In genomic region chrX:124211312-124211942, GRCh38 we compare ENCODE assay signal across 8 cellular contexts.
DNase-seq lines count a peak whose midpoint lies in the region; ATAC-seq, FAIRE-seq and TF ChIP-seq lines count a peak whose summit lies in the region.

No MANE protein-coding gene starts in this region.

- BruUV-seq in GM12878 (replicated peaks; lab: Mats Ljungman, UMichigan) = no TSS peak

- SMC1A ChIA-PET in GM12878 (lab: Charles Lee; ENCODE audit: uncharacterized antibody, unreplicated experiment) = interaction anchor here (0.9 kb wide), 1 partner anchor 22 kb away, joined by 3 read pairs; no protein-coding TSS in a partner anchor

- DNase-seq in NCI-H1092 treated with DMSO at 0.1 percent for 48 hours (lab: John Stamatoyannopoulos, UW) = peak; percentile 33
- DNase-seq in NCI-H1092 (lab: John Stamatoyannopoulos, UW) = no peak
- peak; percentile 23 for DNase-seq in NCI-H748 treated with DMSO at 0.1 percent for 48 hours (lab: John Stamatoyannopoulos, UW)
- no peak for DNase-seq in GM12878 (ENCODE audit: low read depth, low spot score)
- peak; percentile 15 for DNase-seq in midbrain (lab: John Stamatoyannopoulos, UW)

- no peaks in the 10 kb centered on the region for H3K27me3 ChIP-seq in GM12878 (replicated peaks in 1 of 2; ENCODE audit: control insufficient read depth in 2 of 2, insufficient read depth in 2 of 2, low read length in 1 of 2)

- POLR2A ChIA-PET in GM12878 (lab: Charles Lee) = no interaction called here

- peak; percentile 76 for TF ChIP-seq RAD21 in GM12878 (IDR thresholded peaks at IDR 0.05; ENCODE audit: insufficient read depth, low read depth, low read length)

- no peak for TF ChIP-seq EP300 in GM12878 (IDR thresholded peaks at IDR 0.05; ENCODE audit: borderline replicate concordance in 1 of 2, control insufficient read depth in 1 of 2, low read depth in 2 of 2, low read length in 2 of 2)

- intact Hi-C loops in GM12878 (cut with micrococcal nuclease; ENCODE audit: unreplicated experiment) = loop anchor here (2.0 to 5.0 kb wide), 2 partner anchors 176 to 251 kb away; partner anchors contain the start of gene STAG2

- CTCF ChIA-PET in GM12878 (lab: Yijun Ruan, JAX) = interaction anchor here (0.7 to 1.6 kb wide), 7 partner anchors 12 to 195 kb away, joined by 3 to 4 read pairs (median 3); no protein-coding TSS in a partner anchor

- WGBS in GM12878 (ENCODE audit: insufficient coverage, insufficient replicate concordance, low lambda C conversion rate, missing lambda C conversion rate) = 39% methylated on average over 3 of the region's 3 CpGs

- no peaks in the 10 kb centered on the region for H3K36me3 ChIP-seq in GM12878 (ENCODE audit: control insufficient read depth in 2 of 2, insufficient read depth in 2 of 2, low read length in 1 of 2)

- H3K27ac ChIP-seq in GM12878 (ENCODE audit: control insufficient read depth, insufficient read depth) = no peak overlapping the region

- TF ChIP-seq CTCF in GM12878 (IDR thresholded peaks at IDR 0.05 in 2 of 3, conservative IDR thresholded peaks at IDR 0.05 in 1 of 3; ENCODE audit: control insufficient read depth in 2 of 3, extremely low read depth in 1 of 3, insufficient read depth in 1 of 3, low read depth in 3 of 3, low read length in 3 of 3) = peak; percentile 60 to 67 (median 61); a peak in 5 of 6 replicates

- H3K9me3 ChIP-seq in GM12878 (replicated peaks; ENCODE audit: control insufficient read depth, insufficient read depth, low read length) = no peaks in the 10 kb centered on the region

- FAIRE-seq in GM12878 (lab: Jason Lieb, UNC) = peak; percentile 62

- H3K4me3 ChIP-seq in GM12878 = no peak overlapping the region

- H2AFZ ChIP-seq in GM12878 (ENCODE audit: control insufficient read depth, low read depth, low read length) = no peak overlapping the region

- RAD21 ChIA-PET in GM12878 (lab: Charles Lee; ENCODE audit: unreplicated experiment) = interaction anchor here (0.7 kb wide), 1 partner anchor 190 kb away, joined by 3 read pairs; no protein-coding TSS in a partner anchor

- peaks cover under 1% of the 10 kb centered on the region; the same call in 1 of the 2 replicates for H3K4me1 ChIP-seq in GM12878 (ENCODE audit: control insufficient read depth, insufficient read depth, low read length)

- in situ Hi-C loops in GM12878 (cut with MboI) = no loop called here

- TF ChIP-seq POLR2A in GM12878 (IDR thresholded peaks at IDR 0.05; ENCODE audit: low read depth, low read length) = no peak

- H3K4me2 ChIP-seq in GM12878 (ENCODE audit: control insufficient read depth, insufficient read depth) = no peak overlapping the region

- ATAC-seq in GM19452 (IDR thresholded peaks at IDR 0.05; ENCODE audit: unreplicated experiment) (peak; percentile 86), HG03469 (IDR thresholded peaks at IDR 0.05; ENCODE audit: unreplicated experiment) (peak; percentile 62), GM12878 (peak; percentile 95), HG03045 (IDR thresholded peaks at IDR 0.05; ENCODE audit: unreplicated experiment) (no peak)

- H3K9ac ChIP-seq in GM12878 (ENCODE audit: control insufficient read depth, insufficient read depth, low read length) = no peak overlapping the region

- no peaks in the 10 kb centered on the region for H3K79me2 ChIP-seq in GM12878 (ENCODE audit: control insufficient read depth, insufficient read depth, low read length)

- H4K20me1 ChIP-seq in GM12878 (ENCODE audit: control insufficient read depth, insufficient read depth) = no peaks in the 10 kb centered on the region

TF ChIP-seq in GM12878, 131 proteins besides CTCF, POLR2A, EP300 and RAD21:
- TF ChIP-seq ATF7 (IDR thresholded peaks at IDR 0.05; ENCODE audit: low read depth) = no peak
- TF ChIP-seq SMC3 (IDR thresholded peaks at IDR 0.05; ENCODE audit: borderline replicate concordance, low read length) = peak; percentile 41; the same call in 1 of the 2 replicates

Comparison
In these comparisons a context has a peak if more than half of its experiments do, and no peak if none do; other contexts are left out.
1. DNase-seq: peak in NCI-H1092 treated with DMSO at 0.1 percent for 48 hours (single experiment), NCI-H748 treated with DMSO at 0.1 percent for 48 hours (single experiment) and midbrain (single experiment); none in NCI-H1092 (single experiment) and GM12878 (single experiment).